8 cellular contexts compared by ENCODE assay signal in the genomic region with DNA sequence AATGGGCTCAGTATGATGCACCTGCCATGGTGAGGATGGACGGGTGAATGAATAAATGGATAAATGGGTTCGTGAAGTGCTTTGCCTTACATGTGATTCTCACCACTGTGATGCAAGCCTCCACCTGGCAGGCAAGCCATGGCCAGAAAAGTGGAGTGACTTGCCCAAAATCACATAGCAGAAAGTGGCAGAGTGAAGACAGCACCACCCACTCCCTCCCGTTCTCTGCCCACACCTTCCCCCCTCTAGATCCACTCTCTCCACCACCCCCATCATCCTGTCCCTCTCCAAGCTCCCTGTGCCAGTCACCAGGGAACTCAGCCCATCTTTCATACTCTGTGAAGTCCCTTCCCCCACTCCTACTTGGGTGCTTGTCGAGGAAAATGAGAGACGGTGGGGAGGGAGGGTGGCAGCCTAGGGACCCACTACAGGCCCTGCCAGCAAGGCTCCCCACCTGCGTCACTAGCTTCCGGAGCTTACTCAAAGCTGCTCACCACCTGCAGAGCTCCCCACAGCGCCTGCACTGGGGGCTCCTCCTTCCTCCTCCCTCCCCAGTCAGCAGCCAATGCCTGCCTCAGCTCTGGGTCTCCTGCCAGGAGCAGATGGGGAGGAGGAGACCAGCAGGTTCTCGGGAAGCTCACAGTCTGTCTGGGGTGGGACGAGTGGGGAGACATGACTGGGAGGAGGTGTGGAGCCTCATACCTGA.
DNase-seq lines count a peak whose midpoint lies in the region.

No MANE protein-coding gene starts in this region.

- H3K27ac Mint-ChIP-seq in activated CD4-positive, alpha-beta T cell treated with anti-CD3 and anti-CD28 coated beads, Interleukin-2, amount 10 ng/mL, durations not matched to agents 24 days and 14 days: no peak overlapping the region

- H3K36me3 Mint-ChIP-seq in activated CD4-positive, alpha-beta T cell treated with anti-CD3 and anti-CD28 coated beads, Interleukin-2, amount 10 ng/mL, durations not matched to agents 24 days and 14 days (ENCODE audit: low read depth): no peaks in the 10 kb centered on the region

- peak; percentile 33 to 60 for DNase-seq in NCI-H2081 (lab: John Stamatoyannopoulos, UW)
- no peak for DNase-seq in NCI-H2081 treated with DMSO at 0.1 percent for 48 hours (lab: John Stamatoyannopoulos, UW)
- peak; percentile 77 for DNase-seq in activated CD4-positive, alpha-beta T cell treated with anti-CD3 and anti-CD28 coated beads, Interleukin-2, amount 10 ng/mL, durations not matched to agents 24 days and 14 days
- peak; percentile 87 for DNase-seq in cerebellar cortex (ENCODE audit: low spot score)
- peak; percentile 23 to 71 for DNase-seq in stimulated activated CD8-positive, alpha-beta memory T cell treated with anti-CD3 and anti-CD28 coated beads, Interleukin-7, amount 100 ng/mL, for 48 hours (ENCODE audit: extremely low read depth in 1 of 2, low read depth in 1 of 2)
- no peak for DNase-seq in H4 (ENCODE audit: low spot score)
- no peak for DNase-seq in NCI-H526 (lab: John Stamatoyannopoulos, UW)
- DNase-seq in GDM1 (lab: John Stamatoyannopoulos, UW): no peak

- no peaks in the 10 kb centered on the region for H3K9me3 Mint-ChIP-seq in activated CD4-positive, alpha-beta T cell treated with anti-CD3 and anti-CD28 coated beads, Interleukin-2, amount 10 ng/mL, durations not matched to agents 24 days and 14 days

- intact Hi-C loops in activated CD4-positive, alpha-beta T cell treated with anti-CD3 and anti-CD28 coated beads, Interleukin-2, amount 10 ng/mL, durations not matched to agents 24 days and 14 days (cut with micrococcal nuclease): no loop called here

- no peak overlapping the region for H3K4me3 Mint-ChIP-seq in activated CD4-positive, alpha-beta T cell treated with anti-CD3 and anti-CD28 coated beads, Interleukin-2, amount 10 ng/mL, durations not matched to agents 24 days and 14 days

- peaks cover 65% of the 10 kb centered on the region for H3K27me3 Mint-ChIP-seq in activated CD4-positive, alpha-beta T cell treated with anti-CD3 and anti-CD28 coated beads, Interleukin-2, amount 10 ng/mL, durations not matched to agents 24 days and 14 days

- H3K4me1 Mint-ChIP-seq in activated CD4-positive, alpha-beta T cell treated with anti-CD3 and anti-CD28 coated beads, Interleukin-2, amount 10 ng/mL, durations not matched to agents 24 days and 14 days: peaks cover 23% of the 10 kb centered on the region

Comparison
In these comparisons a context has a peak if more than half of its experiments do, and no peak if none do; other contexts are left out.
1. DNase-seq: peak in NCI-H2081 (2 of 2), activated CD4-positive, alpha-beta T cell treated with anti-CD3 and anti-CD28 coated beads, Interleukin-2, amount 10 ng/mL, durations not matched to agents 24 days and 14 days (single experiment), cerebellar cortex (single experiment) and stimulated activated CD8-positive, alpha-beta memory T cell treated with anti-CD3 and anti-CD28 coated beads, Interleukin-7, amount 100 ng/mL, for 48 hours (2 of 2); none in NCI-H2081 treated with DMSO at 0.1 percent for 48 hours (single experiment), H4 (single experiment), NCI-H526 (0 of 2) and GDM1 (single experiment).